In genomic region chr5:147966326-147966725, GRCh38 we compare ENCODE assay signal across 34 cellular contexts. TPM values are rescaled to one million over a fixed set of nuclear protein-coding genes. Genes with fewer than 3 reads are reported as not detected.
"Had no signal": no experiment of that assay in that cellular context is flagged by ENCODE, and none has a peak within 500 bp of the region (broad histone marks: within the 10 kb centered on the region; RNA-seq: fewer than 3 reads in every experiment).

No MANE protein-coding gene starts in this region.

- H3K79me2 ChIP-seq: parathyroid adenoma had no signal

- H3K9ac ChIP-seq: neural progenitor cell, parathyroid adenoma had no signal

- H3K4me2 ChIP-seq: neural progenitor cell had no signal

- ATAC-seq: naive thymus-derived CD8-positive, alpha-beta T cell; natural killer cell treated with Interleukin-12 subunit alpha and Interleukin-12 subunit beta and Interleukin-15 and Interleukin-18, amount 100 ng/mL, for 72 hours; psoas muscle; right cardiac atrium; stimulated activated memory B cell treated with anti-CD40 and anti-IgM and Interleukin-4, amounts not matched to agents 10 μg/mL and 1 μg/mL and 100 μg/mL, for 72 hours; stimulated activated naive CD8-positive, alpha-beta T cell treated with anti-CD3 and anti-CD28 coated beads, Interleukin-15, amount 100 ng/mL, for 72 hours; stimulated activated naive CD8-positive, alpha-beta T cell treated with anti-CD3 and anti-CD28 coated beads, Interleukin-15, Interleukin-2, amounts not matched to agents 100 U/mL and 50 U/mL, for 24 hours had no signal

- H3K36me3 ChIP-seq: neural progenitor cell, ovary, right lobe of liver, sigmoid colon, spleen, suprapubic skin, tibial artery, transverse colon, upper lobe of left lung, vagina had no signal

- H3K4me1 ChIP-seq: parathyroid adenoma, psoas muscle, right lobe of liver, testis, tibial artery had no signal

- H2AFZ ChIP-seq: neural progenitor cell had no signal

- H3K9me3 ChIP-seq: ovary, psoas muscle, right lobe of liver, sigmoid colon, spleen, suprapubic skin, testis, tibial artery, transverse colon, upper lobe of left lung, vagina had no signal

- H3K27me3 ChIP-seq: neural progenitor cell, ovary, right lobe of liver, sigmoid colon, spleen, suprapubic skin, testis, tibial artery, transverse colon, upper lobe of left lung, vagina had no signal

- H3K4me3 ChIP-seq: neural progenitor cell, ovary, psoas muscle, right lobe of liver, sigmoid colon, spleen, suprapubic skin, testis, tibial artery, transverse colon, upper lobe of left lung, vagina had no signal

- H3K27ac ChIP-seq: neural progenitor cell, ovary, parathyroid adenoma, psoas muscle, right lobe of liver, sigmoid colon, spleen, suprapubic skin, testis, tibial artery, transverse colon, vagina had no signal

- DNase-seq: naive thymus-derived CD8-positive, alpha-beta T cell; nephron progenitor cell; occipital lobe; ovary; posterior cingulate gyrus; psoas muscle; right cardiac atrium; right lobe of liver; sigmoid colon; small intestine; spleen; stimulated activated CD4-positive, alpha-beta T cell treated with anti-CD3 and anti-CD28 coated beads, Interleukin-12 subunit alpha, Interleukin-12 subunit beta, amount 100 ng/mL, for 4 hours; stimulated activated CD4-positive, alpha-beta T cell treated with anti-CD3 and anti-CD28 coated beads, Interleukin-1b, Interleukin-23, amount 100 ng/mL, for 48 hours; stimulated activated CD4-positive, alpha-beta T cell treated with anti-CD3 and anti-CD28 coated beads, Interleukin-4, amount 100 ng/mL, for 1 hour; stimulated activated CD4-positive, alpha-beta T cell treated with anti-CD3 and anti-CD28 coated beads, Interleukin-4, amount 100 ng/mL, for 4 hours; stimulated activated CD8-positive, alpha-beta memory T cell treated with anti-CD3 and anti-CD28 coated beads, Interleukin-4, amount 100 ng/mL, for 48 hours; stimulated activated naive CD4-positive, alpha-beta T cell; stimulated activated naive CD8-positive, alpha-beta T cell treated with anti-CD3 and anti-CD28 coated beads, Interleukin-15, amount 100 ng/mL, for 72 hours; stimulated activated naive CD8-positive, alpha-beta T cell treated with anti-CD3 and anti-CD28 coated beads, Interleukin-15, Interleukin-2, amounts not matched to agents 100 U/mL and 50 U/mL, for 24 hours; substantia nigra; testis; tibial artery; transverse colon; upper lobe of left lung had no signal

RNA-seq across cellular contexts. Expression of gene C5orf46, which starts 60.0 kb away (rescaled TPM):
- total RNA-seq: naive thymus-derived CD8-positive, alpha-beta T cell; natural killer cell treated with Interleukin-12 subunit alpha and Interleukin-12 subunit beta and Interleukin-15 and Interleukin-18, amount 100 ng/mL, for 72 hours; occipital lobe; osteoblast; ovary; progenitor cell of endocrine pancreas; psoas muscle; sigmoid colon; skeletal muscle tissue; spleen; transverse colon; upper lobe of left lung; ureter; vagina had no signal
- polyA plus RNA-seq: naive thymus-derived CD8-positive, alpha-beta T cell; ovary; psoas muscle; sigmoid colon; small intestine; spleen had no signal
